In genomic region chr20:54350415-54350814, GRCh38 we compare ENCODE assay signal across 1 cellular context.
TF ChIP-seq lines count a peak whose summit lies in the region.

No MANE protein-coding gene starts in this region.

TF ChIP-seq in IMR-90, 13 proteins besides CTCF, POLR2A, EP300 and RAD21 (continued from another document):
- TF ChIP-seq CHD1 (IDR thresholded peaks at IDR 0.05; ENCODE audit: low read depth, low read length): no peak
- TF ChIP-seq CEBPB (IDR thresholded peaks at IDR 0.05; ENCODE audit: low read depth, low read length): no peak
